ENCODE assay signal across 35 cellular contexts in genomic region chr5:16072616-16073015, GRCh38.
"Had no signal": no experiment of that assay in that cellular context is flagged by ENCODE, and none has a peak within 500 bp of the region (broad histone marks: within the 10 kb centered on the region; RNA-seq: fewer than 3 reads in every experiment).

No MANE protein-coding gene starts in this region.

- DNase-seq: Karpas-422, Kasumi-1, MG63, MM.1S, MV-4-11, NCI-H1048, NCI-H1092, NCI-H1092 treated with DMSO at 0.1 percent for 48 hours, NCI-H1105, NCI-H1105 treated with DMSO at 0.1 percent for 48 hours, NCI-H1417, NCI-H1417 treated with DMSO at 0.1 percent for 48 hours, NCI-H1436, NCI-H1436 treated with DMSO at 0.1 percent for 48 hours, NCI-H146, NCI-H1694, NCI-H1694 treated with DMSO at 0.1 percent for 48 hours, NCI-H187, NCI-H187 treated with DMSO at 0.1 percent for 48 hours, NCI-H1930, NCI-H2029, NCI-H2029 treated with DMSO at 0.1 percent for 48 hours, NCI-H2081, NCI-H2081 treated with DMSO at 0.1 percent for 48 hours, NCI-H2107, NCI-H2171, NCI-H2171 treated with DMSO at 0.1 percent for 48 hours, NCI-H2227 treated with DMSO at 0.1 percent for 48 hours, NCI-H226, NCI-H345, NCI-H446, NCI-H446 treated with DMSO at 0.1 percent for 48 hours, NCI-H510A, NCI-H510A treated with DMSO at 0.1 percent for 48 hours, NCI-H524 had no signal

- H3K27me3 ChIP-seq: MG63 had no signal

- H3K36me3 ChIP-seq: MG63 had no signal

- H3K4me3 ChIP-seq: MG63 had no signal

- H3K9me3 ChIP-seq: MG63 had no signal
